8 cellular contexts compared by ENCODE assay signal in genomic region chr6:116253505-116254296, GRCh38. TPM values are rescaled to one million over a fixed set of nuclear protein-coding genes. Genes with fewer than 3 reads are reported as not detected.
DNase-seq lines count a peak whose midpoint lies in the region; ATAC-seq and TF ChIP-seq lines count a peak whose summit lies in the region.

Gene TSPYL4, minus strand, starts transcription at chr6:116254075. Its CDS starts 67 bp downstream, at chr6:116254008.

- H3K27ac Mint-ChIP-seq in mesothelial cell of epicardium = no peak within 1 kb of the TSS

- peak within 1 kb of the TSS; percentile 55 for H2AFZ ChIP-seq in OCI-LY1 (ENCODE audit: low read length)

- ATAC-seq in GM21528 (IDR thresholded peaks at IDR 0.05; ENCODE audit: low FRiP score, unreplicated experiment) = peak; percentile 99

- no peaks in the 10 kb centered on the region for H3K9me3 ChIP-seq in OCI-LY1 (ENCODE audit: low read length)

- no peaks in the 10 kb centered on the region for H3K9me3 Mint-ChIP-seq in mesothelial cell of epicardium

- DNase-seq in DMS 273 (lab: John Stamatoyannopoulos, UW; ENCODE audit: unreplicated experiment) (peak; percentile 98), HuH-7 (ENCODE audit: low spot score) (peak; percentile 86), epidermal melanocyte (ENCODE audit: insufficient read length, low spot score) (peak; percentile 87), mesothelial cell of epicardium (ENCODE audit: low spot score in 2 of 2, unreplicated experiment in 2 of 2) (peak; percentile 87 to 91)
- DNase-seq in activated CD8-positive, alpha-beta memory T cell treated with anti-CD3 and anti-CD28 coated beads, Interleukin-2, amount 50 U/mL, for 4 hours = peak; percentile 92
- peak; percentile 74 to 86 for DNase-seq in stimulated activated CD8-positive, alpha-beta memory T cell treated with anti-CD3 and anti-CD28 coated beads, Interleukin-15, amount 100 ng/mL, for 4 hours (ENCODE audit: low read depth in 2 of 2)

- H3K4me1 ChIP-seq in OCI-LY1 (ENCODE audit: insufficient read depth, low read length, severe bottlenecking) = peaks cover 53% of the 10 kb centered on the region

- no peaks in the 10 kb centered on the region for H4K20me1 ChIP-seq in OCI-LY1 (ENCODE audit: insufficient read depth, low read length)

- peaks cover under 1% of the 10 kb centered on the region for H3K36me3 Mint-ChIP-seq in mesothelial cell of epicardium

- no peaks in the 10 kb centered on the region for H3F3A ChIP-seq in OCI-LY1 (ENCODE audit: insufficient read depth, low read length)

- peak within 1 kb of the TSS; percentile 16 for H3K27ac ChIP-seq in OCI-LY1 (ENCODE audit: low read depth, low read length, poor library complexity, severe bottlenecking)

- H3K4me1 Mint-ChIP-seq in mesothelial cell of epicardium = peaks cover 31% of the 10 kb centered on the region

- H3K27me3 ChIP-seq in OCI-LY1 (ENCODE audit: insufficient read depth, low read length) = no peaks in the 10 kb centered on the region

- no peaks in the 10 kb centered on the region for H3K27me3 Mint-ChIP-seq in mesothelial cell of epicardium (ENCODE audit: low read depth)

- peaks cover 12% of the 10 kb centered on the region; the same call in 1 of the 2 replicates for H3K79me2 ChIP-seq in OCI-LY1 (ENCODE audit: insufficient read depth, low read length)

- no peaks in the 10 kb centered on the region for H3K9me2 ChIP-seq in OCI-LY1 (ENCODE audit: low read depth, low read length)

- peak within 1 kb of the TSS; percentile 91 for H3K9ac ChIP-seq in OCI-LY1 (ENCODE audit: low read length)

- TF ChIP-seq CTCF in OCI-LY1 (IDR thresholded peaks at IDR 0.05; ENCODE audit: low read length) (no peak), mesothelial cell of epicardium (IDR thresholded peaks at IDR 0.05; ENCODE audit: unreplicated experiment) (no peak)

- no peak within 1 kb of the TSS for H3K4me3 Mint-ChIP-seq in mesothelial cell of epicardium

- H3K4me2 ChIP-seq in OCI-LY1 (ENCODE audit: low read length) = peak within 1 kb of the TSS; percentile 78

- peaks cover 15% of the 10 kb centered on the region; the same call in 1 of the 2 replicates for H3K36me3 ChIP-seq in OCI-LY1 (ENCODE audit: insufficient read depth, low read length)

- H3K4me3 ChIP-seq in OCI-LY1 (ENCODE audit: low read depth, low read length, poor library complexity, severe bottlenecking) = peak within 1 kb of the TSS; percentile 76

RNA-seq across cellular contexts. Expression of gene TSPYL4, which starts in this region (rescaled TPM):
- total RNA-seq in mesothelial cell of epicardium = 40.8 to 44.0 TPM (median 41.2 TPM) in 3 replicates

Comparison
In these comparisons a context has a peak if more than half of its experiments do, and no peak if none do; other contexts are left out.
1. Peak in every context shown above with its lines: DNase-seq, ATAC-seq, H3K4me3 ChIP-seq and H3K27ac ChIP-seq.